In genomic region chr2:43594875-43595274, GRCh38 we compare ENCODE assay signal across 8 cellular contexts. TPM values are rescaled to one million over a fixed set of nuclear protein-coding genes. Genes with fewer than 3 reads are reported as not detected.
DNase-seq lines count a peak whose midpoint lies in the region; FAIRE-seq and TF ChIP-seq lines count a peak whose summit lies in the region.

No MANE protein-coding gene starts in this region.

- intact Hi-C loops in Caco-2 (cut with micrococcal nuclease; ENCODE audit: unreplicated experiment) (no loop called here), OCI-LY7 (cut with micrococcal nuclease; ENCODE audit: unreplicated experiment) (no loop called here), endothelial cell of umbilical vein (cut with micrococcal nuclease) (no loop called here)

- H3K27me3 Mint-ChIP-seq in Caco-2 (ENCODE audit: insufficient read depth, unreplicated experiment) (no peaks in the 10 kb centered on the region), osteocyte (ENCODE audit: unreplicated experiment) (peaks cover 4% of the 10 kb centered on the region)

- H3K36me3 ChIP-seq in Caco-2 (ENCODE audit: control insufficient read depth, insufficient read depth, low read length) (no peaks in the 10 kb centered on the region; the same call in 1 of the 2 replicates), OCI-LY7 (ENCODE audit: insufficient read depth, low read length) (peaks cover 24% of the 10 kb centered on the region), endothelial cell of umbilical vein (ENCODE audit: control insufficient read depth in 2 of 2, extremely low read depth in 1 of 2, insufficient read depth in 2 of 2, low read length in 2 of 2) (peaks cover 0 to 2% of the 10 kb centered on the region in 2 experiments)

- H3K4me1 Mint-ChIP-seq in Caco-2 (ENCODE audit: low read depth, unreplicated experiment) (peaks cover 32% of the 10 kb centered on the region), osteocyte (ENCODE audit: unreplicated experiment) (peaks cover 31% of the 10 kb centered on the region)

- CTCF ChIA-PET in Caco-2 (lab: Charles Lee) = interaction anchor here (1.5 kb wide), 1 partner anchor 17 kb away, joined by 6 read pairs; no protein-coding TSS in a partner anchor
- CTCF ChIA-PET in OCI-LY7 (lab: Charles Lee; ENCODE audit: unreplicated experiment) = no interaction called here
- CTCF ChIA-PET in endothelial cell of umbilical vein (lab: Charles Lee) = no interaction called here

- H3K9ac ChIP-seq in endothelial cell of umbilical vein (replicated peaks; ENCODE audit: extremely low read depth, insufficient read depth, low read length) = peak overlapping the region; percentile 97

- H3K4me3 ChIP-seq in Caco-2 (ENCODE audit: low read depth, low read length) = peak overlapping the region; percentile 70
- peak overlapping the region; percentile 92 for H3K4me3 ChIP-seq in OCI-LY7 (ENCODE audit: low read depth, low read length, poor library complexity, severe bottlenecking)
- H3K4me3 ChIP-seq in endothelial cell of umbilical vein (replicated peaks in 1 of 3; ENCODE audit: insufficient read depth in 1 of 3, low read depth in 1 of 3, low read length in 3 of 3) = peak overlapping the region in 2 of 3 experiments; percentile 75 to 82

- peak overlapping the region; percentile 95 for H3K4me3 Mint-ChIP-seq in Caco-2 (ENCODE audit: unreplicated experiment)
- peak overlapping the region; percentile 92 for H3K4me3 Mint-ChIP-seq in osteocyte (ENCODE audit: unreplicated experiment)

- TF ChIP-seq CTCF in Caco-2 (IDR thresholded peaks at IDR 0.05; ENCODE audit: insufficient read depth in 1 of 2, low read depth in 1 of 2, low read length in 1 of 2, severe bottlenecking in 1 of 2, unreplicated experiment in 1 of 2) (no peak), OCI-LY7 (conservative IDR thresholded peaks at IDR 0.05; ENCODE audit: low read length) (no peak), endothelial cell of umbilical vein (IDR thresholded peaks at IDR 0.05; ENCODE audit: extremely low read depth in 1 of 2, insufficient read depth in 1 of 2, low read depth in 1 of 2, low read length in 2 of 2) (no peak), osteocyte (IDR thresholded peaks at IDR 0.05) (no peak)

- POLR2A ChIA-PET in Caco-2 (lab: Charles Lee) (no interaction called here), OCI-LY7 (lab: Charles Lee) (interaction anchor here (1.2 kb wide), 1 partner anchor 15 kb away, joined by 4 read pairs; no protein-coding TSS in a partner anchor), endothelial cell of umbilical vein (lab: Charles Lee) (no interaction called here)

- BruUV-seq in Caco-2 (replicated peaks; lab: Mats Ljungman, UMichigan) = TSS peak; percentile 64
- TSS peak; percentile 78 for BruUV-seq in OCI-LY7 (replicated peaks; lab: Mats Ljungman, UMichigan)
- no TSS peak for BruUV-seq in endothelial cell of umbilical vein (replicated peaks; lab: Mats Ljungman, UMichigan)

- dilution Hi-C loops in endothelial cell of umbilical vein (cut with MboI; ENCODE audit: extremely low pct_ligation_motif_present, low sequenced_read_pairs) = no loop called here

- H4K20me1 ChIP-seq in OCI-LY7 (ENCODE audit: insufficient read depth, low read length) = no peaks in the 10 kb centered on the region
- no peaks in the 10 kb centered on the region for H4K20me1 ChIP-seq in endothelial cell of umbilical vein (replicated peaks; ENCODE audit: control insufficient read depth, extremely low read depth, insufficient read depth, low read length)

- H3K27ac ChIP-seq in OCI-LY7 (ENCODE audit: low read depth, low read length, poor library complexity, severe bottlenecking) (no peak overlapping the region), endothelial cell of umbilical vein (ENCODE audit: insufficient read depth, low read depth, low read length) (no peak overlapping the region)

- H3K79me2 ChIP-seq in OCI-LY7 (ENCODE audit: insufficient read depth, low read depth, low read length) (peaks cover 18% of the 10 kb centered on the region), endothelial cell of umbilical vein (ENCODE audit: control insufficient read depth, insufficient read depth, low read length) (peaks cover 11% of the 10 kb centered on the region)

- DNase-seq in Caco-2 (no peak), OCI-LY7 (ENCODE audit: low spot score) (no peak), endothelial cell of umbilical vein (ENCODE audit: low read depth, low spot score) (no peak), osteocyte (ENCODE audit: extremely low spot score, unreplicated experiment) (no peak), mesenteric fat pad (ENCODE audit: low spot score) (no peak), NCI-H2081 treated with DMSO at 0.1 percent for 48 hours (lab: John Stamatoyannopoulos, UW) (no peak), NCI-H526 treated with DMSO at 0.1 percent for 48 hours (lab: John Stamatoyannopoulos, UW) (no peak), NOMO-1 treated with dmso at 0.1 percent for 144 hours (lab: John Stamatoyannopoulos, UW; ENCODE audit: unreplicated experiment) (no peak)

- H3K27ac Mint-ChIP-seq in Caco-2 (ENCODE audit: unreplicated experiment) (peak overlapping the region; percentile 97), osteocyte (ENCODE audit: unreplicated experiment) (peak overlapping the region; percentile 98)

- H3K36me3 Mint-ChIP-seq in Caco-2 (ENCODE audit: insufficient read depth, unreplicated experiment) (peaks cover 36% of the 10 kb centered on the region), osteocyte (ENCODE audit: unreplicated experiment) (peaks cover 2% of the 10 kb centered on the region)

- H2AFZ ChIP-seq in OCI-LY7 (ENCODE audit: low read length) (peak overlapping the region; percentile 89; the same call in 1 of the 2 replicates), endothelial cell of umbilical vein (ENCODE audit: low read depth, low read length) (no peak overlapping the region)

- no peaks in the 10 kb centered on the region for H3K9me3 Mint-ChIP-seq in Caco-2 (ENCODE audit: unreplicated experiment)
- no peaks in the 10 kb centered on the region for H3K9me3 Mint-ChIP-seq in osteocyte (ENCODE audit: unreplicated experiment)

- H3K27me3 ChIP-seq in Caco-2 (replicated peaks; ENCODE audit: control insufficient read depth, insufficient read depth, low read length) = no peaks in the 10 kb centered on the region
- peaks cover 0 to 7% of the 10 kb centered on the region in 2 experiments for H3K27me3 ChIP-seq in endothelial cell of umbilical vein (ENCODE audit: control insufficient read depth in 2 of 2, insufficient read depth in 2 of 2, low read length in 2 of 2)

- H3K9me2 ChIP-seq in OCI-LY7 (ENCODE audit: insufficient read depth, low read length) = no peaks in the 10 kb centered on the region

- peak overlapping the region; percentile 83 for H3K4me2 ChIP-seq in OCI-LY7 (ENCODE audit: low read length)
- peak overlapping the region; percentile 94 for H3K4me2 ChIP-seq in endothelial cell of umbilical vein (ENCODE audit: insufficient read depth, low read length)

- H3K9me1 ChIP-seq in endothelial cell of umbilical vein (replicated peaks; ENCODE audit: control insufficient read depth, extremely low read depth, insufficient read depth, low read length) = no peaks in the 10 kb centered on the region

- no peak for TF ChIP-seq POLR2A in endothelial cell of umbilical vein (IDR thresholded peaks at IDR 0.05; ENCODE audit: low read depth, low read length)

- H3K9me3 ChIP-seq in Caco-2 (no peaks in the 10 kb centered on the region), OCI-LY7 (ENCODE audit: low read length) (no peaks in the 10 kb centered on the region), endothelial cell of umbilical vein (replicated peaks; ENCODE audit: control insufficient read depth, insufficient read depth, low read length) (no peaks in the 10 kb centered on the region)

- no peak for FAIRE-seq in endothelial cell of umbilical vein (lab: Jason Lieb, UNC)

- H3K4me1 ChIP-seq in Caco-2 (peaks cover 6% of the 10 kb centered on the region; the same call in 1 of the 2 replicates), OCI-LY7 (ENCODE audit: insufficient read depth, low read length, poor library complexity, severe bottlenecking) (peaks cover 12% of the 10 kb centered on the region), endothelial cell of umbilical vein (ENCODE audit: control insufficient read depth, extremely low read depth, insufficient read depth, low read length) (peaks cover 14% of the 10 kb centered on the region)

TF ChIP-seq in endothelial cell of umbilical vein, 7 proteins besides CTCF, POLR2A, EP300 and RAD21 (continues in another document):
- no peak for TF ChIP-seq JUN (IDR thresholded peaks at IDR 0.05; ENCODE audit: borderline replicate concordance, insufficient read depth, insufficient read length, low read depth)
- no peak for TF ChIP-seq POLR2AphosphoS5 (IDR thresholded peaks at IDR 0.05; ENCODE audit: insufficient read depth, low read depth, low read length)
- TF ChIP-seq GATA2 (IDR thresholded peaks at IDR 0.05; ENCODE audit: insufficient read depth, insufficient read length, low read depth, low read length) = no peak

RNA-seq across cellular contexts. Expression of gene THADA, which starts 1.0 kb away (rescaled TPM):
- total RNA-seq in Caco-2 (2022) (33.8 and 35.3 TPM in 2 replicates), OCI-LY7 (2022) (30.1 and 32.3 TPM in 2 replicates), endothelial cell of umbilical vein (23.7 and 25.3 TPM in 2 replicates), osteocyte (28.3 and 32.1 TPM in 2 replicates), mesenteric fat pad (38.0 TPM)
- 31.2 and 32.0 TPM in 2 replicates for total RNA-seq in OCI-LY7 (2014; rRNA removed; shearing (Covaris generic))
- 22.3 and 22.6 TPM in 2 replicates for polyA plus RNA-seq in endothelial cell of umbilical vein
- 16.7 and 17.6 TPM in 2 replicates for polyA plus RNA-seq in endothelial cell of umbilical vein (2011; cell fraction: cytosol; rRNA removed)
- 50.6 and 64.3 TPM in 2 replicates for polyA plus RNA-seq in endothelial cell of umbilical vein (2011; cell fraction: nucleus; rRNA removed)
- polyA plus RNA-seq in endothelial cell of umbilical vein (2012) = 15.7 and 18.7 TPM in 2 replicates
- 111 and 127 TPM in 2 replicates for polyA minus RNA-seq in endothelial cell of umbilical vein
- 16.0 TPM for polyA minus RNA-seq in endothelial cell of umbilical vein (2011; cell fraction: cytosol; rRNA and poly(A)+ RNA removed)
- polyA minus RNA-seq in endothelial cell of umbilical vein (2011; cell fraction: nucleus; rRNA and poly(A)+ RNA removed) = 83.8 and 129 TPM in 2 replicates

RNA-seq across cellular contexts. Expression of gene PLEKHH2, which starts 42.2 kb away (rescaled TPM):
- total RNA-seq in Caco-2 (2022) = 0.28 and 1.5 TPM in 2 replicates
- 0.88 and 1.5 TPM in 2 replicates for total RNA-seq in OCI-LY7 (2014; rRNA removed; shearing (Covaris generic))
- 1.1 and 2.6 TPM in 2 replicates for total RNA-seq in OCI-LY7 (2022)
- total RNA-seq in endothelial cell of umbilical vein = 0.58 and 1.1 TPM in 2 replicates
- 0.35 and 0.41 TPM in 2 replicates for polyA plus RNA-seq in endothelial cell of umbilical vein
- 0.19 and 0.32 TPM in 2 replicates for polyA plus RNA-seq in endothelial cell of umbilical vein (2011; cell fraction: cytosol; rRNA removed)
- polyA plus RNA-seq in endothelial cell of umbilical vein (2011; cell fraction: nucleus; rRNA removed) = 4.8 and 5.1 TPM in 2 replicates
- polyA plus RNA-seq in endothelial cell of umbilical vein (2012) = 0.86 and 0.97 TPM in 2 replicates
- polyA minus RNA-seq in endothelial cell of umbilical vein = 0.89 and 1.7 TPM in 2 replicates
- polyA minus RNA-seq in endothelial cell of umbilical vein (2011; cell fraction: cytosol; rRNA and poly(A)+ RNA removed) = not detected
- 0.77 and 1.9 TPM in 2 replicates for polyA minus RNA-seq in endothelial cell of umbilical vein (2011; cell fraction: nucleus; rRNA and poly(A)+ RNA removed)
- 17.4 and 19.6 TPM in 2 replicates for total RNA-seq in osteocyte
- 11.4 TPM for total RNA-seq in mesenteric fat pad
